In the genomic region with DNA sequence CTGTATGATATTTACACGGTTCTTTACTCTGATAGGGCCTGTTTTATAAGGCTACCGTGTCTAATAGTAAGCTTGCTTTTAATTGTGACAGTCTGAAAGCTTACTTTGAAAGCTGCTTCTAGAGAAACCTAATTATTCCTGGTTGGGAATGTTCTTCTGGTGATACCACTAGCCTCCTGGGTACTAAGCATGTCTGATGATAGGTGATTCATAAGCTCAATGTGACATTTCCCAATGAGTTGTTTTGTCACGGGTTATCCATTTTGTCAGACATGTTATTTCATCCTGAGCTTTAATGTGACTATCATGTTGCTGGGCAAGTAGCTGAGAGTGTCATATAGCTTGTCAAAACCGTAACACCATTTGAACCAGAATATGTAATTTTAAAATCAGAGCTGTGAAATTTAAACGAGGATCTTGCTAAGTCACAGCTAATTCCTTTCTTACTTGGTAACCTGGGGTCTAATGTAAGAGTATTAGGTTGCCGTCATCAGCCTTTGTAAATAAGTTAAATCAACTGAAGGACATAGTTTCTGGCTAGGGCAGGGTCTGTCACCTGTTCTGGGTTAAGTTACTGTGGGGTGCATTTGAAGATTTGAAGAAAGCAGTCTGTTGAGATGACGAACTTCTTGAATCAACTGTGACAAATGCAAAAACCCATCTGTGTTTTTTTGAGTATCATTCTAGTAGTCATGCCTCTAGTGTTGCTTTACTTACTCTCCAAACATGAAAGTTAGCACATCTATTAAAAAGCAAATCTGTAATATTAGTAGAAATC, we compare ENCODE assay signal across 21 cellular contexts.
DNase-seq lines count a peak whose midpoint lies in the region; TF ChIP-seq lines count a peak whose summit lies in the region.
"Had no signal": no experiment of that assay in that cellular context is flagged by ENCODE, and none has a peak within 500 bp of the region (broad histone marks: within the 10 kb centered on the region; RNA-seq: fewer than 3 reads in every experiment).

No MANE protein-coding gene starts in this region.

- WGBS in endodermal cell (ENCODE audit: insufficient coverage in 1 of 2, insufficient read length in 1 of 2), 2 experiments: 75 to 85% methylated on average over 5 to 7 of the region's 7 CpGs

- H3K9me3 Mint-ChIP-seq in endodermal cell (no peaks in the 10 kb centered on the region), mesothelial cell of epicardium (no peaks in the 10 kb centered on the region), HFFc6 (no peaks in the 10 kb centered on the region)
- H3K9me3 Mint-ChIP-seq: CD4-positive, alpha-beta T cell had no signal

- H3K36me3 Mint-ChIP-seq in endodermal cell (ENCODE audit: low read depth) (no peaks in the 10 kb centered on the region), mesothelial cell of epicardium (peaks cover 3% of the 10 kb centered on the region), HFFc6 (ENCODE audit: low read depth) (no peaks in the 10 kb centered on the region)

- no peak for DNase-seq in endodermal cell
- no peak for DNase-seq in mesothelial cell of epicardium (ENCODE audit: low spot score in 2 of 2, unreplicated experiment in 2 of 2)
- DNase-seq in retina: peak; percentile 18
- no peak for DNase-seq in dorsolateral prefrontal cortex
- DNase-seq in NCI-H1105 treated with DMSO at 0.1 percent for 48 hours (lab: John Stamatoyannopoulos, UW): no peak
- DNase-seq in ascending aorta (ENCODE audit: low spot score in 2 of 2): no peak
- DNase-seq in HFFc6: no peak
- DNase-seq: CD4-positive, alpha-beta T cell; COR-L47; DMS79; GM23248; NCI-H1694; NCI-H2081; NCI-H2171; NCI-H446; NCI-H526; OCI-M1; SJCRH30 had no signal

- H3K36me3 ChIP-seq in endodermal cell (ENCODE audit: control insufficient read depth, insufficient read depth, low read length) (no peaks in the 10 kb centered on the region), ascending aorta (no peaks in the 10 kb centered on the region)
- H3K36me3 ChIP-seq: BLaER1, HAP-1, SJCRH30 had no signal

- H3K9me3 ChIP-seq in endodermal cell (ENCODE audit: control insufficient read depth, low read length): no peaks in the 10 kb centered on the region
- no peaks in the 10 kb centered on the region for H3K9me3 ChIP-seq in ascending aorta
- H3K9me3 ChIP-seq: BLaER1, HAP-1, SJCRH30 had no signal

- no peak for TF ChIP-seq CTCF in endodermal cell (conservative IDR thresholded peaks at IDR 0.05)
- TF ChIP-seq CTCF in mesothelial cell of epicardium (IDR thresholded peaks at IDR 0.05; ENCODE audit: unreplicated experiment): no peak
- no peak for TF ChIP-seq CTCF in dorsolateral prefrontal cortex (IDR thresholded peaks at IDR 0.05 in 54 of 56, conservative IDR thresholded peaks at IDR 0.05 in 2 of 56; ENCODE audit: low read depth in 1 of 56, partially characterized antibody in 56 of 56)
- TF ChIP-seq CTCF in ascending aorta (IDR thresholded peaks at IDR 0.05): no peak
- no peak for TF ChIP-seq CTCF in HFFc6 (IDR thresholded peaks at IDR 0.05)

- H3K4me1 ChIP-seq in endodermal cell (ENCODE audit: control insufficient read depth, insufficient read depth, low read length) (peaks cover 10% of the 10 kb centered on the region), ascending aorta (peaks cover 0 to 4% of the 10 kb centered on the region in 2 donors)
- H3K4me1 ChIP-seq: BLaER1, SJCRH30 had no signal

- no peak overlapping the region for H3K27ac ChIP-seq in endodermal cell (ENCODE audit: low read depth, low read length)
- peak overlapping the region in 5 of 59 donors; percentile 1 to 26 (median 7) for H3K27ac ChIP-seq in dorsolateral prefrontal cortex
- H3K27ac ChIP-seq in ascending aorta: no peak overlapping the region
- H3K27ac ChIP-seq: BLaER1, GM23248, KMS-11, SJCRH30 had no signal

- H3K27me3 ChIP-seq in endodermal cell (ENCODE audit: control insufficient read depth, insufficient read depth, low read length, poor library complexity, severe bottlenecking) (no peaks in the 10 kb centered on the region), dorsolateral prefrontal cortex (no peaks in the 10 kb centered on the region), ascending aorta (no peaks in the 10 kb centered on the region)
- H3K27me3 ChIP-seq: BLaER1, SJCRH30 had no signal

- H3K27ac Mint-ChIP-seq in endodermal cell: peak overlapping the region; percentile 24
- H3K27ac Mint-ChIP-seq in mesothelial cell of epicardium: peak overlapping the region; percentile 22
- no peak overlapping the region for H3K27ac Mint-ChIP-seq in HFFc6
- H3K27ac Mint-ChIP-seq: CD4-positive, alpha-beta T cell had no signal

- H3K27me3 Mint-ChIP-seq in endodermal cell (ENCODE audit: insufficient read depth) (no peaks in the 10 kb centered on the region), mesothelial cell of epicardium (ENCODE audit: low read depth) (no peaks in the 10 kb centered on the region), HFFc6 (ENCODE audit: insufficient read depth) (no peaks in the 10 kb centered on the region)
- H3K27me3 Mint-ChIP-seq: CD4-positive, alpha-beta T cell had no signal

- H3K4me3 Mint-ChIP-seq in endodermal cell: no peak overlapping the region
- no peak overlapping the region for H3K4me3 Mint-ChIP-seq in mesothelial cell of epicardium
- no peak overlapping the region for H3K4me3 Mint-ChIP-seq in HFFc6
- H3K4me3 Mint-ChIP-seq: CD4-positive, alpha-beta T cell had no signal

- H3K4me1 Mint-ChIP-seq in endodermal cell (peaks cover 28% of the 10 kb centered on the region), mesothelial cell of epicardium (peaks cover 24% of the 10 kb centered on the region), HFFc6 (ENCODE audit: low read depth) (peaks cover 4% of the 10 kb centered on the region; the same call in 1 of the 2 replicates)

- intact Hi-C loops in dorsolateral prefrontal cortex (cut with DNase I) (no loop called here), ascending aorta (cut with DNase I) (loop anchor here (5.0 kb wide), 1 partner anchor 67 kb away; no protein-coding TSS in a partner anchor)

- H3K4me3 ChIP-seq in endodermal cell (ENCODE audit: low read length) (no peak overlapping the region), dorsolateral prefrontal cortex (no peak overlapping the region), ascending aorta (no peak overlapping the region)
- H3K4me3 ChIP-seq: BLaER1, GM23248, HAP-1, SJCRH30 had no signal

- H3K9ac ChIP-seq in endodermal cell (ENCODE audit: extremely low read depth, low read length, poor library complexity, severe bottlenecking): no peak overlapping the region
- H3K9ac ChIP-seq: BLaER1, GM23248, KMS-11 had no signal
